In the genomic region with DNA sequence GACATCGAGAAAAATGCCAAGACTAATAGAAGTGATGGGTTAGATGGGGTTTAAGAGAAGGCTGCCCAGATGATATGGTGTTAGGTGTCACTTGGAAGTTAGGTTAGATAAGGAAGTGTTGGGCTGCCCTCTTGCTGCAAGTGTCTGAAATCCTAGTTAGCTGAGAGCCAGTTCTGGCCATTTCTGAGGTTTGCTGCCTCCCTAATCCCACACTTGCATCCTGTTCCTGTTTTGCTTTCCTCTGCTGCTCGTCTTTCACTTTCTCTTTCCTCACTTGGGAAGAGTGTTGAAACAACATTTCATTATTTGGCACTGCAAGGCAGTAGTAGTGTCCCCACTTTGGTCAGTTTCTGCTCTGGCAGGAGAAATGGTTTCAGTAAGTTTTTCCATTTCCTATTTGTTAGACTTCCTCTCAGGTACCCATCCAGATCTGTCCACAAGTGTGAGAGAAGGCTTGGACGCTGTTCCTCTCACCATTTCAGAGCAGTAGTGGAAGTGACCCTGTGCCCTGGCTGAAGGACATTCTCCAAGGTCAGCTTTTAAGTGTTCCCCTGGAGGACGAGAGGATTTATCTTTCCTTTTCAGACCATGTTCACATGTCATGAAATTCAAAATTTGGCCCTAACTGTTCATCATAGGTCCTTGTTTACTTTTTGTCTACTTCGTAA, we compare ENCODE assay signal across 10 cellular contexts.
DNase-seq lines count a peak whose midpoint lies in the region; ATAC-seq and TF ChIP-seq lines count a peak whose summit lies in the region.
"Had no signal": no experiment of that assay in that cellular context is flagged by ENCODE, and none has a peak within 500 bp of the region (broad histone marks: within the 10 kb centered on the region; RNA-seq: fewer than 3 reads in every experiment).

No MANE protein-coding gene starts in this region.

- no peak overlapping the region for H3K4me3 ChIP-seq in DND-41 (ENCODE audit: low read depth in 1 of 2, low read length in 2 of 2)
- H3K4me3 ChIP-seq in fibroblast of villous mesenchyme (ENCODE audit: low read depth, low read length): peak overlapping the region; percentile 12
- H3K4me3 ChIP-seq in Peyer's patch: peak overlapping the region in 1 of 4 donors; percentile 8
- H3K4me3 ChIP-seq: GM12878 had no signal

- peaks cover 9% of the 10 kb centered on the region for H3K27me3 Mint-ChIP-seq in type B pancreatic cell

- H3K9me3 Mint-ChIP-seq in type B pancreatic cell: no peaks in the 10 kb centered on the region

- H3K36me3 ChIP-seq in DND-41 (ENCODE audit: insufficient read depth, low read length): no peaks in the 10 kb centered on the region
- no peaks in the 10 kb centered on the region for H3K36me3 ChIP-seq in Peyer's patch

- H3K4me1 Mint-ChIP-seq in type B pancreatic cell (ENCODE audit: unreplicated experiment): no peaks in the 10 kb centered on the region

- TF ChIP-seq POLR2A in Peyer's patch (IDR thresholded peaks at IDR 0.05): no peak

- no peak overlapping the region; the same call in 1 of the 2 replicates for H3K4me2 ChIP-seq in DND-41 (ENCODE audit: insufficient read depth, low read length)

- H3K9ac ChIP-seq in DND-41 (ENCODE audit: low read depth, low read length): no peak overlapping the region

- no peak for ATAC-seq in DND-41 (ENCODE audit: insufficient read depth, low read depth)
- no peak for ATAC-seq in HG02623 (IDR thresholded peaks at IDR 0.05; ENCODE audit: unreplicated experiment)
- ATAC-seq: GM12878 had no signal

- DNase-seq in DND-41: no peak
- peak; percentile 42 for DNase-seq in RPMI7951 (ENCODE audit: low read depth)
- peak; percentile 55 for DNase-seq in fibroblast of villous mesenchyme (ENCODE audit: low read depth)
- peak; percentile 72 for DNase-seq in pons (ENCODE audit: low spot score)
- DNase-seq in Peyer's patch: no peak
- DNase-seq in CD1c-positive myeloid dendritic cell (ENCODE audit: extremely low spot score): no peak
- DNase-seq in type B pancreatic cell (ENCODE audit: extremely low spot score, unreplicated experiment): no peak
- DNase-seq: NCI-H1417 treated with DMSO at 0.1 percent for 48 hours had no signal

- H2AFZ ChIP-seq in DND-41 (ENCODE audit: low read depth, low read length): no peak overlapping the region

- no peak overlapping the region for H3K27ac ChIP-seq in DND-41 (ENCODE audit: low read length)
- H3K27ac ChIP-seq in Peyer's patch: peak overlapping the region in 2 of 4 donors; percentile 29 to 65

- peak; percentile 20 for TF ChIP-seq CTCF in DND-41 (IDR thresholded peaks at IDR 0.05; ENCODE audit: borderline replicate concordance, extremely low read depth, low read length, poor library complexity, severe bottlenecking)
- no peak for TF ChIP-seq CTCF in fibroblast of villous mesenchyme (IDR thresholded peaks at IDR 0.05; ENCODE audit: insufficient read depth, low read depth, low read length)
- peak in 2 of 6 experiments; percentile 14 to 26 for TF ChIP-seq CTCF in Peyer's patch (IDR thresholded peaks at IDR 0.05)
- no peak for TF ChIP-seq CTCF in type B pancreatic cell (conservative IDR thresholded peaks at IDR 0.05)

- no peaks in the 10 kb centered on the region for H4K20me1 ChIP-seq in DND-41 (ENCODE audit: insufficient read depth, low read length)

- no peaks in the 10 kb centered on the region for H3K4me1 ChIP-seq in DND-41 (ENCODE audit: insufficient read depth, low read length)
- no peaks in the 10 kb centered on the region for H3K4me1 ChIP-seq in Peyer's patch

- no peaks in the 10 kb centered on the region for H3K9me3 ChIP-seq in DND-41 (ENCODE audit: insufficient read depth, low read length, severe bottlenecking)
- no peaks in the 10 kb centered on the region for H3K9me3 ChIP-seq in Peyer's patch

- no peak overlapping the region for H3K27ac Mint-ChIP-seq in type B pancreatic cell

- H3K27me3 ChIP-seq in DND-41 (ENCODE audit: insufficient read depth, low read length, poor library complexity) (no peaks in the 10 kb centered on the region), Peyer's patch (no peaks in the 10 kb centered on the region)

- H3K79me2 ChIP-seq in DND-41 (ENCODE audit: insufficient read depth, low read length): no peaks in the 10 kb centered on the region

- H3K36me3 Mint-ChIP-seq in type B pancreatic cell: no peaks in the 10 kb centered on the region

- H3K4me3 Mint-ChIP-seq in type B pancreatic cell: no peak overlapping the region

Comparison
In these comparisons a context has a peak if more than half of its experiments do, and no peak if none do; other contexts are left out.
1. DNase-seq: peak in RPMI7951 (single experiment), fibroblast of villous mesenchyme (single experiment) and pons (single experiment); none in DND-41 (single experiment), Peyer's patch (0 of 3), CD1c-positive myeloid dendritic cell (single experiment) and type B pancreatic cell (single experiment).